In the genomic region with DNA sequence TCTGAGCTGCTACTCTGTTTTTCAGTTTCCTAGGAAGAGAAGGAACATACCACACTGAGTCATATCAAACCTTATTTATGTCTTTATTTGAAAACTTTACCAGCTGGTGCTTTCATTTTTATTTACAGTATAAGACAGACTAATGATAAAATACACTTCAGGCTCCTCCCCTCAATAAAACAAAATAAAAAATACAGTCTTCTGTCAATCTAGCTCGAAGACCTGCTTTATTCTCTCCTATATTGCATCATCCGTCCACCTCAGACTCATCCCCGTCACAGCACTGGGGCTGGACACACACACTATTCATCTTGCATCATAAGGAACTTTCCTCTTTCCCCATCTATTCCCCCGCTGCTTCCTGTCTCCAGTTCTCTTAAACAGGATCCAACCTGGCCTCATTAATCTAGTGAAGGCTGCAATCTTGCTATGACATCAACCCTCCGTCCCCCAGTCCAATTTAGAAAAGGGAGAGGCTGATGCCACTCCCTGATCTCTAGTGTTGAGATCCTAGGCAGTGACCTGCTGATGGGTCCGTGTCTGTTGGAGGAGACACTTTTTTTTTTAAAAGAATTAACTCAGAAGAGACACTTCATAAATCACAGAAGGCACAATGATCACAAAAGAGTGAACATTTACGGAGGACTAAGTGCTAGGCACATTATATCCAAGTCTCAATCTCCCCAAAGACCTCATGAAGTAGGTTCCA, we compare ENCODE assay signal across 8 cellular contexts. TPM values are rescaled to one million over a fixed set of nuclear protein-coding genes. Genes with fewer than 3 reads are reported as not detected.
DNase-seq lines count a peak whose midpoint lies in the region; ATAC-seq and TF ChIP-seq lines count a peak whose summit lies in the region.

No MANE protein-coding gene starts in this region.

- ATAC-seq in HG03571 (IDR thresholded peaks at IDR 0.05; ENCODE audit: unreplicated experiment) (no peak), GM19351 (IDR thresholded peaks at IDR 0.05; ENCODE audit: unreplicated experiment) (no peak)

- WGBS in neuronal stem cell (ENCODE audit: extremely low coverage in 2 of 2, insufficient read length in 2 of 2, insufficient replicate concordance in 1 of 2), 2 donors: no CpG with 5 or more reads among the region's 7 CpGs

- no peak overlapping the region for H4K8ac ChIP-seq in neuronal stem cell (ENCODE audit: low read depth, low read length)

- no peak overlapping the region for H4K91ac ChIP-seq in neuronal stem cell (ENCODE audit: low read depth, low read length, poor library complexity)

- peaks cover 0 to 4% of the 10 kb centered on the region in 2 donors for H3K4me1 ChIP-seq in neuronal stem cell (ENCODE audit: control insufficient read depth in 2 of 2, insufficient read depth in 1 of 2, low read depth in 1 of 2, low read length in 2 of 2)

- H2BK120ac ChIP-seq in neuronal stem cell (ENCODE audit: low read depth, low read length): no peak overlapping the region

- H3K9ac ChIP-seq in neuronal stem cell (ENCODE audit: low read depth, low read length, poor library complexity): peak overlapping the region; percentile 32

- DNase-seq in activated effector memory CD4-positive, alpha-beta T cell treated with anti-CD3 and anti-CD28 coated beads, Interleukin-2, amount 50 U/mL, for 16 hours: peak; percentile 68
- DNase-seq in activated effector memory CD4-positive, alpha-beta T cell treated with Interleukin-2 at 50 U/mL for 16 hours: no peak
- DNase-seq in NAMALWA (ENCODE audit: low spot score): peak; percentile 61
- peak; percentile 59 to 64 for DNase-seq in activated T-cell treated with anti-CD3 and anti-CD28 coated beads, Interleukin-2, amount 50 U/mL, for 48 hours
- peak; percentile 98 for DNase-seq in fibroblast of villous mesenchyme (ENCODE audit: low read depth)
- no peak for DNase-seq in neuronal stem cell (ENCODE audit: low spot score)

- no peaks in the 10 kb centered on the region for H3K79me1 ChIP-seq in neuronal stem cell (ENCODE audit: low read depth, low read length)

- H3K18ac ChIP-seq in neuronal stem cell (ENCODE audit: low read length): no peak overlapping the region

- H3K36me3 ChIP-seq in neuronal stem cell (replicated peaks in 1 of 2; ENCODE audit: control insufficient read depth in 2 of 2, insufficient read depth in 2 of 2, low read length in 2 of 2): peaks cover 18 to 51% of the 10 kb centered on the region in 2 donors

- H2AK5ac ChIP-seq in neuronal stem cell (ENCODE audit: low read depth, low read length): no peak overlapping the region

- H2BK5ac ChIP-seq in neuronal stem cell (ENCODE audit: low read length): peak overlapping the region; percentile 55

- no peak overlapping the region for H3K27ac ChIP-seq in neuronal stem cell (replicated peaks; ENCODE audit: low read length)

- H3K4ac ChIP-seq in neuronal stem cell (ENCODE audit: low read length): no peak overlapping the region

- H2BK15ac ChIP-seq in neuronal stem cell (ENCODE audit: low read length): no peak overlapping the region

- H3K23ac ChIP-seq in neuronal stem cell (ENCODE audit: low read depth, low read length, poor library complexity): no peak overlapping the region

- no peaks in the 10 kb centered on the region for H3K27me3 ChIP-seq in neuronal stem cell (ENCODE audit: control insufficient read depth in 3 of 3, insufficient read depth in 3 of 3, low read depth in 1 of 3, low read length in 3 of 3)

- H2BK12ac ChIP-seq in neuronal stem cell (ENCODE audit: low read length): no peak overlapping the region

- no peak for TF ChIP-seq CTCF in fibroblast of villous mesenchyme (IDR thresholded peaks at IDR 0.05; ENCODE audit: insufficient read depth, low read depth, low read length)

- peaks cover 2 to 3% of the 10 kb centered on the region in 2 donors for H3K9me3 ChIP-seq in neuronal stem cell (replicated peaks in 1 of 2; ENCODE audit: control insufficient read depth in 2 of 2, insufficient read depth in 1 of 2, low read depth in 1 of 2, low read length in 2 of 2)

- H3K4me2 ChIP-seq in neuronal stem cell (ENCODE audit: insufficient read depth, low read length, poor library complexity, severe bottlenecking): peak overlapping the region; percentile 72

- H3K4me3 ChIP-seq in fibroblast of villous mesenchyme (ENCODE audit: low read depth, low read length): peak overlapping the region; percentile 97
- H3K4me3 ChIP-seq in neuronal stem cell (ENCODE audit: low read length in 2 of 2): peak overlapping the region; percentile 68 to 91

- H3K14ac ChIP-seq in neuronal stem cell (ENCODE audit: low read length): no peak overlapping the region

- H2AFZ ChIP-seq in neuronal stem cell (ENCODE audit: low read length): no peak overlapping the region

RNA-seq across cellular contexts. Expression of a gene that starts 1.1 kb away (rescaled TPM):
- total RNA-seq in fibroblast of villous mesenchyme: 219 and 247 TPM in 2 replicates
- 47.9 TPM for polyA plus RNA-seq in neuronal stem cell (2013, experiment 1 of 2)
- polyA plus RNA-seq in neuronal stem cell (2013, experiment 2 of 2): 46.0 TPM

RNA-seq across cellular contexts. Expression of a gene that starts 26.8 kb away (rescaled TPM):
- total RNA-seq in fibroblast of villous mesenchyme: 21.6 and 34.5 TPM in 2 replicates
- 32.5 TPM for polyA plus RNA-seq in neuronal stem cell (2013, experiment 1 of 2)
- polyA plus RNA-seq in neuronal stem cell (2013, experiment 2 of 2): 33.6 TPM

RNA-seq across cellular contexts. Expression of a gene that starts 57.4 kb away (rescaled TPM):
- 11.2 and 13.9 TPM in 2 replicates for total RNA-seq in fibroblast of villous mesenchyme
- 16.8 TPM for polyA plus RNA-seq in neuronal stem cell (2013, experiment 1 of 2)
- 16.6 TPM for polyA plus RNA-seq in neuronal stem cell (2013, experiment 2 of 2)

RNA-seq across cellular contexts. Expression of a gene that starts 57.7 kb away (rescaled TPM):
- total RNA-seq in fibroblast of villous mesenchyme: 17.4 and 22.0 TPM in 2 replicates
- polyA plus RNA-seq in neuronal stem cell (2013, experiment 1 of 2): 28.1 TPM
- polyA plus RNA-seq in neuronal stem cell (2013, experiment 2 of 2): 30.7 TPM

Comparison
In these comparisons a context has a peak if more than half of its experiments do, and no peak if none do; other contexts are left out.
1. DNase-seq: peak in activated effector memory CD4-positive, alpha-beta T cell treated with anti-CD3 and anti-CD28 coated beads, Interleukin-2, amount 50 U/mL, for 16 hours (single experiment), NAMALWA (single experiment), activated T-cell treated with anti-CD3 and anti-CD28 coated beads, Interleukin-2, amount 50 U/mL, for 48 hours (2 of 2) and fibroblast of villous mesenchyme (single experiment); none in activated effector memory CD4-positive, alpha-beta T cell treated with Interleukin-2 at 50 U/mL for 16 hours (single experiment) and neuronal stem cell (single experiment).